In genomic region chr5:169344629-169345028, GRCh38 we compare ENCODE assay signal across 18 cellular contexts. TPM values are rescaled to one million over a fixed set of nuclear protein-coding genes. Genes with fewer than 3 reads are reported as not detected.
"Had no signal": no experiment of that assay in that cellular context is flagged by ENCODE, and none has a peak within 500 bp of the region (broad histone marks: within the 10 kb centered on the region; RNA-seq: fewer than 3 reads in every experiment).

No MANE protein-coding gene starts in this region.

- H3K27me3 ChIP-seq: adrenal gland, brain microvascular endothelial cell, neutrophil had no signal

- DNase-seq: activated CD4-positive, alpha-beta T cell treated with anti-CD3 and anti-CD28 coated beads, Interleukin-2, amount 50 U/mL, for 1 hour; activated CD4-positive, CD25-positive, alpha-beta regulatory T cell; activated naive CD4-positive, alpha-beta T cell treated with anti-CD3 and anti-CD28 coated beads, Interleukin-2, amount 10 ng/mL, durations not matched to agents 7 days and 5 days; activated T-cell treated with anti-CD3 and anti-CD28 coated beads for 4 hours; adrenal gland; brain microvascular endothelial cell; erythroblast; heart left ventricle; left colon; mammary epithelial cell; mucosa of descending colon; naive thymus-derived CD8-positive, alpha-beta T cell; retina; stimulated activated CD4-positive, alpha-beta T cell treated with anti-CD3 and anti-CD28 coated beads, Interleukin-2, amount 100 ng/mL, for 24 hours; stimulated activated naive CD4-positive, alpha-beta T cell; T-helper 2 cell had no signal

- H3K4me3 ChIP-seq: adrenal gland, heart left ventricle, mucosa of descending colon had no signal

- ATAC-seq: activated T-helper 17 cell treated with anti-CD3 and anti-CD28 coated beads, Interleukin-2, amount 50 U/mL, for 72 hours; heart left ventricle; left colon; mucosa of descending colon; naive thymus-derived CD8-positive, alpha-beta T cell had no signal

- H3K36me3 ChIP-seq: adrenal gland, brain microvascular endothelial cell, heart left ventricle, neutrophil had no signal

- H3K27ac ChIP-seq: adrenal gland, brain microvascular endothelial cell, heart left ventricle, neutrophil had no signal

- H3K9me3 ChIP-seq: adrenal gland, heart left ventricle, mucosa of descending colon, neutrophil had no signal

- H3K4me1 ChIP-seq: adrenal gland, heart left ventricle had no signal

RNA-seq across cellular contexts. Expression of gene SLIT3, which starts 43.7 kb away (rescaled TPM):
- total RNA-seq: naive thymus-derived CD8-positive, alpha-beta T cell had no signal
- polyA plus RNA-seq: naive thymus-derived CD8-positive, alpha-beta T cell had no signal
